Comparison of ENCODE assay signal across 16 cellular contexts in the genomic region with DNA sequence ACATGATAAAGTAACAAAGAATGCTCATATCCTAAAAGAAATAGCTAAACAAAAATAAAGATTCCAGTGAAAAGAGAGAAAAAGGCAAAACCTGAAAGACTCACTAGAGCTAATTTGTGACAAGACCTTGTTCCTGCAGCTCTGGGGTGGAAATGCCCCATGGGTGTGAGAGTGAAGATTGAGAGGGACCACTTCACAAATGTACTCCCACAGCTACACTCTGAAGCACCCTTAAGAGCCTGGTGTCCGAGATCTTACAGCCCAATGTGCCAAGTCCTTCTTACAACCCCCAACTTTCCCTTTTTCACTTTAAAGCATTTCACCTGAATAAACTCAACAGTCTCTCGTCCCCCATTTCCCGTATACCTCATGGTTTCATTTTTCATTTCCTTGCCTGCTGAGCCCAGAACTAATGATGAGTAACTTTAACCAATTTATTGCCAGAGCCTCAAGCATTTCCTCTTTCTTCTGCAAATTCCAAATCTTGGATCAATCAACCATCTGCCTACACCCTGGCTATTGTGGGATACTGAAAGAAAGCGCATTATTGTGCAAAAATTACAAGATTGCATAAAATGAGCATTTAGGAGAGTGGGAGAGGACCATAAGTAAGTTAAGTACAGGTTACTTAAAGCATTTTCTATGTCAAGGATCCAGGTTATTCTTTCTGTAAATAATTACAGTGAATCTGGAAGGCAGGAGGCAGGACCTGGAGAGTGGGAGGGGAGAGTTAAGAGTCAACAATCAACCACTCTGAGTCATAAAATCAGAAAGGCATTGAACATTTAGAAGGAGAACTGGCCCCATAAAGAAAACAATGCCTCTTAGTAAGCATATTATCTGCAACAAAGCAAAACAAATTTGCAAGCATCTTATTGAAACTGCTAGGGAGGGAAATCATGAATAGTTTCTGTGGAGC.
DNase-seq lines count a peak whose midpoint lies in the region; ATAC-seq and TF ChIP-seq lines count a peak whose summit lies in the region.
"Had no signal": no experiment of that assay in that cellular context is flagged by ENCODE, and none has a peak within 500 bp of the region (broad histone marks: within the 10 kb centered on the region; RNA-seq: fewer than 3 reads in every experiment).

No MANE protein-coding gene starts in this region.

- H3K9me3 Mint-ChIP-seq in activated CD4-positive, alpha-beta T cell treated with anti-CD3 and anti-CD28 coated beads for 36 hours (ENCODE audit: low read depth): no peaks in the 10 kb centered on the region

- peak; percentile 42 for ATAC-seq in activated CD4-positive, alpha-beta T cell treated with anti-CD3 and anti-CD28 coated beads for 36 hours
- peak; percentile 55 for ATAC-seq in GM21717 (IDR thresholded peaks at IDR 0.05; ENCODE audit: unreplicated experiment)
- peak; percentile 58 to 64 for ATAC-seq in lower lobe of right lung
- no peak for ATAC-seq in left ventricle myocardium superior
- ATAC-seq: body of pancreas had no signal

- no peaks in the 10 kb centered on the region for H3K27me3 Mint-ChIP-seq in activated CD4-positive, alpha-beta T cell treated with anti-CD3 and anti-CD28 coated beads for 36 hours

- no peaks in the 10 kb centered on the region for H3K9me3 ChIP-seq in OCI-LY3 (ENCODE audit: insufficient read depth, low read length)
- no peaks in the 10 kb centered on the region for H3K9me3 ChIP-seq in lower lobe of right lung
- H3K9me3 ChIP-seq: body of pancreas had no signal

- H3K79me2 ChIP-seq in OCI-LY3 (ENCODE audit: low read length): no peaks in the 10 kb centered on the region

- intact Hi-C loops in activated CD4-positive, alpha-beta T cell treated with anti-CD3 and anti-CD28 coated beads for 36 hours (cut with DNase I, micrococcal nuclease): no loop called here
- intact Hi-C loops in lower lobe of right lung (cut with DNase I): no loop called here
- intact Hi-C loops in left ventricle myocardium superior (cut with micrococcal nuclease): no loop called here

- H3K27me3 ChIP-seq in OCI-LY3 (ENCODE audit: low read depth, low read length) (no peaks in the 10 kb centered on the region), lower lobe of right lung (ENCODE audit: low read depth) (no peaks in the 10 kb centered on the region)
- H3K27me3 ChIP-seq: body of pancreas had no signal

- peak overlapping the region; percentile 22 for H3K27ac Mint-ChIP-seq in activated CD4-positive, alpha-beta T cell treated with anti-CD3 and anti-CD28 coated beads for 36 hours
- H3K27ac Mint-ChIP-seq: immature natural killer cell had no signal

- H2AFZ ChIP-seq in OCI-LY3 (ENCODE audit: low read depth, low read length): peak overlapping the region; percentile 26; the same call in 1 of the 2 replicates

- H3K4me3 ChIP-seq in OCI-LY3 (ENCODE audit: low read length): peak overlapping the region; percentile 8
- no peak overlapping the region for H3K4me3 ChIP-seq in lower lobe of right lung
- H3K4me3 ChIP-seq: body of pancreas had no signal

- POLR2A ChIA-PET in activated CD4-positive, alpha-beta T cell treated with anti-CD3 and anti-CD28 coated beads for 36 hours (lab: Charles Lee): interaction anchor here (0.6 kb wide), 1 partner anchor 54 kb away, joined by 3 read pairs; no protein-coding TSS in a partner anchor

- no peak overlapping the region for H3K9ac ChIP-seq in OCI-LY3 (ENCODE audit: low read length)

- H3K36me3 ChIP-seq in OCI-LY3 (replicated peaks; ENCODE audit: low read depth, low read length) (no peaks in the 10 kb centered on the region), lower lobe of right lung (no peaks in the 10 kb centered on the region)

- no peaks in the 10 kb centered on the region for H3K36me3 Mint-ChIP-seq in activated CD4-positive, alpha-beta T cell treated with anti-CD3 and anti-CD28 coated beads for 36 hours (ENCODE audit: low read depth)
- H3K36me3 Mint-ChIP-seq: immature natural killer cell had no signal

- H3K27ac ChIP-seq in OCI-LY3 (ENCODE audit: low read length) (no peak overlapping the region), lower lobe of right lung (no peak overlapping the region)
- H3K27ac ChIP-seq: body of pancreas, VCaP had no signal

- CTCF ChIA-PET in activated CD4-positive, alpha-beta T cell treated with anti-CD3 and anti-CD28 coated beads for 36 hours (lab: Charles Lee): interaction anchor here (0.6 to 0.7 kb wide), 2 partner anchors 112 to 431 kb away, joined by 3 read pairs; no protein-coding TSS in a partner anchor

- H3K4me1 ChIP-seq in OCI-LY3 (ENCODE audit: low read length) (peaks cover 12% of the 10 kb centered on the region), lower lobe of right lung (no peaks in the 10 kb centered on the region)
- H3K4me1 ChIP-seq: body of pancreas had no signal

- no peak overlapping the region for H3K4me3 Mint-ChIP-seq in activated CD4-positive, alpha-beta T cell treated with anti-CD3 and anti-CD28 coated beads for 36 hours
- H3K4me3 Mint-ChIP-seq: immature natural killer cell had no signal

- peak overlapping the region; percentile 54 for H3K4me2 ChIP-seq in OCI-LY3 (ENCODE audit: low read length)

- peaks cover 9% of the 10 kb centered on the region for H3K4me1 Mint-ChIP-seq in activated CD4-positive, alpha-beta T cell treated with anti-CD3 and anti-CD28 coated beads for 36 hours

- DNase-seq in activated CD4-positive, alpha-beta T cell treated with anti-CD3 and anti-CD28 coated beads for 36 hours: no peak
- no peak for DNase-seq in activated CD4-positive, alpha-beta T cell treated with anti-CD3 and anti-CD28 coated beads, Interleukin-2, amount 50 U/mL, for 1 hour
- DNase-seq in lower lobe of right lung: no peak
- no peak for DNase-seq in HT-29 (ENCODE audit: low spot score)
- no peak for DNase-seq in HuH-7.5 (ENCODE audit: low spot score)
- DNase-seq in left ventricle myocardium superior: no peak
- DNase-seq: ACHN; body of pancreas; DND-41; effector CD4-positive, alpha-beta T cell; immature natural killer cell; NCI-H1092; stimulated activated CD4-positive, alpha-beta T cell treated with anti-CD3 and anti-CD28 coated beads, Interleukin-1b, Interleukin-23, amount 100 ng/mL, for 48 hours had no signal

- TF ChIP-seq CTCF in OCI-LY3 (IDR thresholded peaks at IDR 0.05; ENCODE audit: low read depth, low read length): no peak
- TF ChIP-seq CTCF in lower lobe of right lung (IDR thresholded peaks at IDR 0.05): no peak

- H4K20me1 ChIP-seq in OCI-LY3 (ENCODE audit: insufficient read depth, low read length): no peaks in the 10 kb centered on the region
